Comparison of ENCODE assay signal across 8 cellular contexts in the genomic region with DNA sequence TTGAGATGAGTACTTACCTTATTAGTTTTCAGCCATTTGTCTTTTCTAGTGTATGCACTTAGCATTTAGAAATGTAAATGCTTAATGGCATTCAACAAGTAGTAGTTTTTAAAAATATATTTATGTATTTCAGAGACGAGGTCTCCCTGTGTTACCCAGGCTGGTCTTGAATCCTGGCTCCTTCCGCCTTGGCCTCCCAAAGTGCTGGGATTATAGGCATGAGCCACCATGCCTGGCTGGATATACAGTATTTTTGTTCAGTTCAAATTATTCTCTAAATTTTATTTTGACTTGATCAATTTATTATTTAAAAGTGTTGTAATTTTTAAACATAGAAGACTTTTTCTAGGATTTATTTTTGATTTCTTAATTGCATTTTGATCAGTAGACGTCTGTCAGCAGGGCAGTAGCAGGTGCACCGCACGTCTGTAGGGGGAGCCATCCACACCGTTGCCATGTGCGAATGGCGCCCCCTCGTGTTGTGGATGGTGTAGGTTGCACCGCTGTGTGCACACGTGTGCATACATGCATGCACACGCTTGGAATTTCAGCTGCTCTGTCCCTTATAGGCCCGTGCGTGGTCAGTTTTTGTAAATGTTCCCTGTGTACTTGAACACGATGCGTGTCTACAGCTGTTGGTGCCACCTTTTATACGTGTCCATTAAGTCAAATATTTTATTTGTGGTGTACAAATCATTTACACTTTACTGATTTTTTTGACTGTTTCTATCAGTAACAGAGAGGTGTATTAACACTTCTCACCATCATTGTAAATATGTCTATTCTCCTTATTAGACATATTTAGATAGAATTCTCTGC. TPM values are rescaled to one million over a fixed set of nuclear protein-coding genes. Genes with fewer than 3 reads are reported as not detected.
A peak's percentile ranks its signal among the peaks of the same experiment; 100 is the strongest.
DNase-seq lines count a peak whose midpoint lies in the region; ATAC-seq, FAIRE-seq and TF ChIP-seq lines count a peak whose summit lies in the region.

No MANE protein-coding gene starts in this region.

- H3K36me3 ChIP-seq in bronchial epithelial cell (ENCODE audit: control insufficient read depth, insufficient read depth, low read length) (no peaks in the 10 kb centered on the region), kidney epithelial cell (ENCODE audit: control insufficient read depth, insufficient read depth, low read length) (no peaks in the 10 kb centered on the region)

- no peak overlapping the region for H3K4me3 ChIP-seq in bronchial epithelial cell (ENCODE audit: low read depth, low read length)
- H3K4me3 ChIP-seq in kidney epithelial cell (ENCODE audit: low read depth, low read length): no peak overlapping the region

- DNase-seq in GM04504 (ENCODE audit: low read depth): peak; percentile 48
- DNase-seq in NCI-H345 treated with DMSO at 0.1 percent for 48 hours (lab: John Stamatoyannopoulos, UW; ENCODE audit: unreplicated experiment): peak; percentile 92
- DNase-seq in bronchial epithelial cell (ENCODE audit: low read depth): peak; percentile 82
- peak; percentile 62 for DNase-seq in kidney epithelial cell (ENCODE audit: low read depth)
- DNase-seq in stimulated activated CD4-positive, alpha-beta T cell treated with anti-CD3 and anti-CD28 coated beads, Interleukin-2, amount 100 ng/mL, for 24 hours: peak; percentile 96 to 98

- TF ChIP-seq CTCF in bronchial epithelial cell (IDR thresholded peaks at IDR 0.05; ENCODE audit: insufficient read depth, low read length, severe bottlenecking): peak; percentile 100
- peak; percentile 100 for TF ChIP-seq CTCF in kidney epithelial cell (IDR thresholded peaks at IDR 0.05; ENCODE audit: insufficient read depth, low read length, poor library complexity, severe bottlenecking)

- FAIRE-seq in bronchial epithelial cell (lab: Jason Lieb, UNC): no peak

- H3K27me3 ChIP-seq in bronchial epithelial cell (ENCODE audit: control insufficient read depth, insufficient read depth, low read length) (no peaks in the 10 kb centered on the region), kidney epithelial cell (ENCODE audit: control insufficient read depth, insufficient read depth, low read length) (no peaks in the 10 kb centered on the region)

- ATAC-seq in HG03095 (IDR thresholded peaks at IDR 0.05; ENCODE audit: unreplicated experiment) (peak; percentile 74), GM18868 (IDR thresholded peaks at IDR 0.05; ENCODE audit: unreplicated experiment) (no peak)
- ATAC-seq in activated CD4-positive, CD25-positive, alpha-beta regulatory T cell treated with anti-CD3 and anti-CD28 coated beads, Interleukin-2, amount 50 U/mL, for 24 hours: peak; percentile 100

RNA-seq across cellular contexts. Expression of gene RPTOR, which starts 30.6 kb away (rescaled TPM):
- 14.0 and 17.5 TPM in 2 replicates for total RNA-seq in bronchial epithelial cell
- total RNA-seq in kidney epithelial cell: 22.7 and 24.8 TPM in 2 replicates
